ENCODE assay signal across 16 cellular contexts in genomic region chr1:165879946-165880345, GRCh38.
"Had no signal": no experiment of that assay in that cellular context is flagged by ENCODE, and none has a peak within 500 bp of the region (broad histone marks: within the 10 kb centered on the region; RNA-seq: fewer than 3 reads in every experiment).

No MANE protein-coding gene starts in this region.

- H3K27ac ChIP-seq: body of pancreas, epithelial cell of prostate, SK-N-MC, thoracic aorta had no signal

- H3K4me3 Mint-ChIP-seq: activated naive CD8-positive, alpha-beta T cell treated with anti-CD3 and anti-CD28 coated beads for 36 hours; activated T-helper 1 cell treated with anti-CD3 and anti-CD28 coated beads, Interleukin-12 subunit alpha, Interleukin-12 subunit beta, Interleukin-2, Interleukin-4 antibody, amounts not matched to agents 30 ng/mL and 10 ng/mL and 1 ng/mL, durations not matched to agents 14 hours and 24 hours and 36 hours; neural crest cell had no signal

- DNase-seq: activated CD4-positive, alpha-beta T cell treated with anti-CD3 and anti-CD28 coated beads, Interleukin-2, amount 50 U/mL, for 1 hour; activated naive CD8-positive, alpha-beta T cell treated with anti-CD3 and anti-CD28 coated beads for 36 hours; amygdala; body of pancreas; effector CD8-positive, alpha-beta T cell; hippocampal formation; kidney; retina; small intestine; stimulated activated CD4-positive, alpha-beta T cell treated with anti-CD3 and anti-CD28 coated beads, Interleukin-4, amount 100 ng/mL, for 24 hours had no signal

- H3K9me3 Mint-ChIP-seq: activated naive CD8-positive, alpha-beta T cell treated with anti-CD3 and anti-CD28 coated beads for 36 hours had no signal

- H3K27me3 ChIP-seq: body of pancreas had no signal

- H3K36me3 ChIP-seq: thoracic aorta had no signal

- ATAC-seq: activated CD4-positive, CD25-positive, alpha-beta regulatory T cell treated with anti-CD3 and anti-CD28 coated beads, Interleukin-2, amount 50 U/mL, for 24 hours; body of pancreas had no signal

- H3K9me3 ChIP-seq: body of pancreas, thoracic aorta had no signal

- H3K4me3 ChIP-seq: body of pancreas, SK-N-MC, thoracic aorta had no signal

- H3K27ac Mint-ChIP-seq: activated naive CD8-positive, alpha-beta T cell treated with anti-CD3 and anti-CD28 coated beads for 36 hours; activated T-helper 1 cell treated with anti-CD3 and anti-CD28 coated beads, Interleukin-12 subunit alpha, Interleukin-12 subunit beta, Interleukin-2, Interleukin-4 antibody, amounts not matched to agents 30 ng/mL and 10 ng/mL and 1 ng/mL, durations not matched to agents 14 hours and 24 hours and 36 hours had no signal
